14 cellular contexts compared by ENCODE assay signal in the genomic region with DNA sequence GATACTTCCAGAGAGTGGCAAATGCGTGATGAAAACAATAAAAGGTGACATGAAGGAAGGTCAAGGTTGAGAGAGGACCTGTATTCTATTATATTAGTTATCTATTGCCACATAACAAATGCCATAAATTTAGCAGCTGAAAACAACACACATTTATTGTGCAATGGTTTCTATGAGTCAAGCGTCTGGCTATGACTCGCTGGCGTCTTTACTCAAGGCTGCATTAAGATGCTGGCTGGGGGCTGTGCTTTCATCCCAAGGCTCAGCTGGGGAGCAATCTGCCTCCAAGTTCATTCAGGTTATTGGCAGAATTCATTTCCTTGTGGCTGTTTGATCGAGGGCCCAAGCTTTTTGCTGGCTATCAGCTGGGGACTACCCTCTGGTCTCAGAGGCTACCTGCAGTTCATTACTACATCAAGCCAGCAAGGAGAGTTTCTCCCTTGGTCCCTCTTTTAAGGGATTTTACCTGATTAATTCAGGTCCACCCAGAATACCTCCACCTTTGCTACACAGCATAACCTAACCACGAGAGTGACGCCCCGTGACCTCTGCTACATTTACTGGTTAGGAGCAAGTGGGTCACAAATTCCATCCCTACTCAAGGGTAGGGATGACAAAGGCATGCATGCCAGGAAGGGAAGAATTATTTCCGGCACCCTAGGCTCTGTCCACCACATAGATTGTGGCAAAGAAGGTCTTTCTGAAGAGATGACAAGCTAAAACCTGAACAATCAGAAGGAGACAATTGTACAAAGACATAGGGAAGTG.
A peak's percentile ranks its signal among the peaks of the same experiment; 100 is the strongest.
DNase-seq lines count a peak whose midpoint lies in the region; ATAC-seq, FAIRE-seq and TF ChIP-seq lines count a peak whose summit lies in the region.
"Had no signal": no experiment of that assay in that cellular context is flagged by ENCODE, and none has a peak within 500 bp of the region (broad histone marks: within the 10 kb centered on the region; RNA-seq: fewer than 3 reads in every experiment).

No MANE protein-coding gene starts in this region.

- H3K27me3 ChIP-seq in AG04450 (ENCODE audit: control insufficient read depth, insufficient read depth, low read length), result peaks cover 13% of the 10 kb centered on the region
- no peaks in the 10 kb centered on the region for H3K27me3 ChIP-seq in keratinocyte (ENCODE audit: control insufficient read depth, extremely low read depth, insufficient read depth, low read length)
- H3K27me3 ChIP-seq: ascending aorta, ovary had no signal

- no peak overlapping the region for H3K4me3 ChIP-seq in AG04450 (ENCODE audit: low read depth, low read length)
- H3K4me3 ChIP-seq in HEK293 (ENCODE audit: low read depth, low read length), result no peak overlapping the region
- H3K4me3 ChIP-seq in keratinocyte (ENCODE audit: control insufficient read depth in 2 of 3, extremely low read depth in 1 of 3, insufficient read depth in 2 of 3, low read depth in 1 of 3, low read length in 3 of 3), result no peak overlapping the region
- H3K4me3 ChIP-seq: ascending aorta, ovary had no signal

- H3K9me3 Mint-ChIP-seq in nephron progenitor cell, result peaks cover 31% of the 10 kb centered on the region

- peaks cover 23% of the 10 kb centered on the region for H3K27me3 Mint-ChIP-seq in nephron progenitor cell (ENCODE audit: low read depth, poor library complexity)

- peak; percentile 83 for FAIRE-seq in keratinocyte (lab: Jason Lieb, UNC)

- TF ChIP-seq CTCF in AG04450 (IDR thresholded peaks at IDR 0.05; ENCODE audit: low read depth, low read length) (no peak), HEK293 (tag by site-specific recombination; IDR thresholded peaks at IDR 0.05) (no peak), keratinocyte (optimal IDR thresholded peaks at IDR 0.05 in 1 of 3, IDR thresholded peaks at IDR 0.05 in 1 of 3, conservative IDR thresholded peaks at IDR 0.05 in 1 of 3; ENCODE audit: extremely low read depth in 1 of 3, insufficient read depth in 2 of 3, low read length in 3 of 3) (no peak), GM10248 (IDR thresholded peaks at IDR 0.05; ENCODE audit: control extremely low read depth, extremely low read depth, low read depth, missing control alignments) (no peak), nephron progenitor cell (IDR thresholded peaks at IDR 0.05) (no peak)

- POLR2A ChIA-PET in AG04450 (lab: Yijun Ruan, JAX), result interaction anchor here (0.7 kb wide), 1 partner anchor 14 kb away, joined by 3 read pairs; no protein-coding TSS in a partner anchor
- POLR2A ChIA-PET in HEK293 (lab: Yijun Ruan, JAX), result no interaction called here
- POLR2A ChIA-PET in GM10248 (lab: Yijun Ruan, JAX), result no interaction called here

- no peaks in the 10 kb centered on the region for H3K36me3 ChIP-seq in HEK293 (ENCODE audit: control insufficient read depth in 2 of 2, insufficient read depth in 1 of 2, low read length in 2 of 2)
- no peaks in the 10 kb centered on the region for H3K36me3 ChIP-seq in keratinocyte (ENCODE audit: control insufficient read depth in 2 of 2, extremely low read depth in 1 of 2, insufficient read depth in 2 of 2, low read length in 2 of 2)
- H3K36me3 ChIP-seq: ascending aorta, ovary had no signal

- H3K4me1 ChIP-seq in HEK293 (ENCODE audit: control insufficient read depth, insufficient read depth, low read length), result no peaks in the 10 kb centered on the region
- H3K4me1 ChIP-seq in keratinocyte (ENCODE audit: control insufficient read depth, extremely low read depth, insufficient read depth, low read length), result peaks cover 2% of the 10 kb centered on the region

- no peak overlapping the region for H3K4me3 Mint-ChIP-seq in nephron progenitor cell

- H3K4me2 ChIP-seq in keratinocyte (ENCODE audit: control insufficient read depth, extremely low read depth, insufficient read depth, low read depth, low read length), result no peak overlapping the region
- H3K4me2 ChIP-seq: KMS-11 had no signal

- no peak overlapping the region for H3K27ac Mint-ChIP-seq in nephron progenitor cell

- dilution Hi-C loops in keratinocyte (cut with MboI; ENCODE audit: extremely low pct_ligation_motif_present, low sequenced_read_pairs), result no loop called here

- H3K9ac ChIP-seq in keratinocyte (ENCODE audit: control insufficient read depth, extremely low read depth, insufficient read depth, low read length), result no peak overlapping the region
- H3K9ac ChIP-seq: KMS-11 had no signal

- H3K9me1 ChIP-seq in keratinocyte (ENCODE audit: control insufficient read depth, extremely low read depth, insufficient read depth, low read length), result no peaks in the 10 kb centered on the region

- no peak overlapping the region for H3K27ac ChIP-seq in AG04450 (ENCODE audit: low read depth, low read length)
- H3K27ac ChIP-seq in HEK293 (ENCODE audit: extremely low read depth, low read depth, low read length), result no peak overlapping the region
- no peak overlapping the region for H3K27ac ChIP-seq in keratinocyte (ENCODE audit: control insufficient read depth, insufficient read depth, low read length)
- H3K27ac ChIP-seq: ascending aorta, KMS-11, ovary had no signal

- no peak for ATAC-seq in HG03439 (IDR thresholded peaks at IDR 0.05; ENCODE audit: unreplicated experiment)
- ATAC-seq: Panc1 had no signal

- H2AFZ ChIP-seq in keratinocyte (ENCODE audit: control insufficient read depth, low read length), result no peak overlapping the region

- CTCF ChIA-PET in AG04450 (lab: Charles Lee), result no interaction called here
- CTCF ChIA-PET in HEK293 (lab: Yijun Ruan, JAX), result no interaction called here
- CTCF ChIA-PET in GM10248 (lab: Yijun Ruan, JAX), result interaction anchor here (1.0 kb wide), 1 partner anchor 9 kb away, joined by 3 read pairs; no protein-coding TSS in a partner anchor

- H3K79me2 ChIP-seq in keratinocyte (ENCODE audit: control insufficient read depth, insufficient read depth, low read length), result no peaks in the 10 kb centered on the region

- H4K20me1 ChIP-seq in keratinocyte (ENCODE audit: control insufficient read depth, extremely low read depth, insufficient read depth, low read length), result no peaks in the 10 kb centered on the region

- peaks cover 16% of the 10 kb centered on the region for H3K36me3 Mint-ChIP-seq in nephron progenitor cell (ENCODE audit: low read depth)

- DNase-seq in AG04450 (ENCODE audit: low read depth, low spot score) (peak; percentile 23), astrocyte of the hippocampus (ENCODE audit: low read depth, low spot score) (peak; percentile 68), keratinocyte (ENCODE audit: low read depth, low spot score) (no peak), GM10248 (ENCODE audit: extremely low spot score) (no peak), nephron progenitor cell (no peak), NCI-H345 (lab: John Stamatoyannopoulos, UW) (no peak)
- DNase-seq: activated CD4-positive, alpha-beta T cell treated with anti-CD3 and anti-CD28 coated beads, Interleukin-2, amount 50 U/mL, for 48 hours; DMS153 had no signal

- H3K9me3 ChIP-seq in AG04450 (ENCODE audit: control insufficient read depth, insufficient read depth, low read length) (peaks cover 16% of the 10 kb centered on the region; the same call in 1 of the 2 replicates), HEK293 (ENCODE audit: control insufficient read depth, insufficient read depth, low read depth, low read length) (no peaks in the 10 kb centered on the region), keratinocyte (ENCODE audit: control insufficient read depth, low read depth, low read length) (peaks cover 9% of the 10 kb centered on the region)
- H3K9me3 ChIP-seq: ovary had no signal

- peaks cover 6% of the 10 kb centered on the region for H3K4me1 Mint-ChIP-seq in nephron progenitor cell

TF ChIP-seq in HEK293, 187 proteins besides CTCF, POLR2A, EP300 and RAD21:
- TF ChIP-seq ZNF292 (tag by site-specific recombination; IDR thresholded peaks at IDR 0.05; ENCODE audit: borderline replicate concordance, low read depth) (no peak), ZNF121 (tag by site-specific recombination; IDR thresholded peaks at IDR 0.05) (no peak), SCRT1 (tag by site-specific recombination; IDR thresholded peaks at IDR 0.05; ENCODE audit: borderline replicate concordance) (no peak), SETDB1 (IDR thresholded peaks at IDR 0.05; ENCODE audit: insufficient read length, low read length) (peak; percentile 74), KLF8 (tag by site-specific recombination; IDR thresholded peaks at IDR 0.05) (no peak), ZNF768 (tag by site-specific recombination; IDR thresholded peaks at IDR 0.05) (no peak), BCL11A (tag by site-specific recombination; IDR thresholded peaks at IDR 0.05; ENCODE audit: low read depth) (no peak), HOXC10 (CRISPR knock-in tag; IDR thresholded peaks at IDR 0.05) (no peak), ZNF423 (tag by site-specific recombination; IDR thresholded peaks at IDR 0.05) (no peak), GLIS1 (tag by site-specific recombination; IDR thresholded peaks at IDR 0.05) (0 out of 2 replicates have a peak, but pooled peaks have one; percentile 36), ZNF350 (tag by site-specific recombination; IDR thresholded peaks at IDR 0.05) (no peak), SP7 (tag by site-specific recombination; IDR thresholded peaks at IDR 0.05) (0 out of 2 replicates have a peak, but pooled peaks have one; percentile 14)

Comparison
In these comparisons a context has a peak if more than half of its experiments do, and no peak if none do; other contexts are left out.
1. DNase-seq: peak in AG04450 (single experiment) and astrocyte of the hippocampus (single experiment); none in keratinocyte (single experiment), GM10248 (single experiment), nephron progenitor cell (single experiment) and NCI-H345 (single experiment).